ENCODE assay signal across 1 cellular context in the genomic region with DNA sequence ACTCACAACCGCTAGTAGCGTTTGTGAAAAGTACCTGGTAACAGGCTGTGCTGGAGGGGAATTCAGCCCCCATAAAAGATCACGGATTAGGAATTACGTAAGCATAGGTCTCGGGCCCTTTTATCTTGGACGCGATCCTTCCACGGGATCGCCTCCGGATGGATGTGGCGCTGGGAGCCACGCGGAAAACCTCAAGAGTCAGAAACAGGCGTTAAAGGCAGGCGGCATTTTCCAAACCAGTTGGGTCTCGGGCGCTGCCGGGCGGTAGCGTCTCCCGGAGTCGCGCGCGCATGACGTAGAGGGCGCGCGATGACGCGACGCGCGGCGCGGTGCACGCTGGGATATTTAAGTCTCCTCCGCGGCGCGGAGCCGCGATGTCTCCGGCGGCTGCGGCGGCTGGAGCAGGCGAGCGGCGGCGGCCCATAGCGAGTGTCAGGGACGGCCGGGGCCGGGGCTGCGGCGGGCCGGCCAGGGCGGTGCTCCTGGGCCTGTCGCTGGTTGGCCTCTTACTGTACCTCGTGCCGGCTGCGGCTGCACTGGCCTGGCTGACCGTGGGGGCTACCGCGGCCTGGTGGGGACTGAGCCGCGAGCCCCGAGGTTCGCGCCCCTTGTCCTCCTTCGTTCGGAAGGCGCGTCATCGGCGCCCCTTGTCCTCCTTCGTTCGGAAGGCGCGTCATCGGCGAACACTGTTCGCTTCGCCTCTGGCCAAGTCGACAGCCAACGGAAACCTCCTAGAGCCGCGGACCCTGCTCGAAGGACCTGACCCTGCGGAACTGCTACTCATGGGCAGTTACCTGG.
A peak's percentile ranks its signal among the peaks of the same experiment; 100 is the strongest.
TF ChIP-seq lines count a peak whose summit lies in the region.

POM121 (plus strand) TSS at position 348 of the 798 bp plus-strand sequence; CDS start at position 375, 27 bp downstream.

TF ChIP-seq in HepG2, 621 proteins besides CTCF, POLR2A, EP300 and RAD21 (continued from another document):
- TF ChIP-seq, protein P1, sequence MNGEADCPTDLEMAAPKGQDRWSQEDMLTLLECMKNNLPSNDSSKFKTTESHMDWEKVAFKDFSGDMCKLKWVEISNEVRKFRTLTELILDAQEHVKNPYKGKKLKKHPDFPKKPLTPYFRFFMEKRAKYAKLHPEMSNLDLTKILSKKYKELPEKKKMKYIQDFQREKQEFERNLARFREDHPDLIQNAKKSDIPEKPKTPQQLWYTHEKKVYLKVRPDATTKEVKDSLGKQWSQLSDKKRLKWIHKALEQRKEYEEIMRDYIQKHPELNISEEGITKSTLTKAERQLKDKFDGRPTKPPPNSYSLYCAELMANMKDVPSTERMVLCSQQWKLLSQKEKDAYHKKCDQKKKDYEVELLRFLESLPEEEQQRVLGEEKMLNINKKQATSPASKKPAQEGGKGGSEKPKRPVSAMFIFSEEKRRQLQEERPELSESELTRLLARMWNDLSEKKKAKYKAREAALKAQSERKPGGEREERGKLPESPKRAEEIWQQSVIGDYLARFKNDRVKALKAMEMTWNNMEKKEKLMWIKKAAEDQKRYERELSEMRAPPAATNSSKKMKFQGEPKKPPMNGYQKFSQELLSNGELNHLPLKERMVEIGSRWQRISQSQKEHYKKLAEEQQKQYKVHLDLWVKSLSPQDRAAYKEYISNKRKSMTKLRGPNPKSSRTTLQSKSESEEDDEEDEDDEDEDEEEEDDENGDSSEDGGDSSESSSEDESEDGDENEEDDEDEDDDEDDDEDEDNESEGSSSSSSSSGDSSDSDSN (CRISPR knock-in tag; IDR thresholded peaks at IDR 0.05), result peak; percentile 75; the same call in 1 of the 2 replicates
- TF ChIP-seq, protein P2, sequence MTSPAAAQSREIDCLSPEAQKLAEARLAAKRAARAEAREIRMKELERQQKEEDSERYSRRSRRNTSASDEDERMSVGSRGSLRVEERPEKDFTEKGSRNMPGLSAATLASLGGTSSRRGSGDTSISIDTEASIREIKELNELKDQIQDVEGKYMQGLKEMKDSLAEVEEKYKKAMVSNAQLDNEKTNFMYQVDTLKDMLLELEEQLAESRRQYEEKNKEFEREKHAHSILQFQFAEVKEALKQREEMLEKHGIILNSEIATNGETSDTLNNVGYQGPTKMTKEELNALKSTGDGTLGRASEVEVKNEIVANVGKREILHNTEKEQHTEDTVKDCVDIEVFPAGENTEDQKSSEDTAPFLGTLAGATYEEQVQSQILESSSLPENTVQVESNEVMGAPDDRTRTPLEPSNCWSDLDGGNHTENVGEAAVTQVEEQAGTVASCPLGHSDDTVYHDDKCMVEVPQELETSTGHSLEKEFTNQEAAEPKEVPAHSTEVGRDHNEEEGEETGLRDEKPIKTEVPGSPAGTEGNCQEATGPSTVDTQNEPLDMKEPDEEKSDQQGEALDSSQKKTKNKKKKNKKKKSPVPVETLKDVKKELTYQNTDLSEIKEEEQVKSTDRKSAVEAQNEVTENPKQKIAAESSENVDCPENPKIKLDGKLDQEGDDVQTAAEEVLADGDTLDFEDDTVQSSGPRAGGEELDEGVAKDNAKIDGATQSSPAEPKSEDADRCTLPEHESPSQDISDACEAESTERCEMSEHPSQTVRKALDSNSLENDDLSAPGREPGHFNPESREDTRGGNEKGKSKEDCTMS (CRISPR knock-in tag; conservative IDR thresholded peaks at IDR 0.05), result no peak
- TF ChIP-seq ZNF792 (CRISPR knock-in tag; IDR thresholded peaks at IDR 0.05) (peak; percentile 66; the same call in 1 of the 2 replicates), TCF12 (IDR thresholded peaks at IDR 0.05) (no peak), TCF12 (CRISPR knock-in tag; IDR thresholded peaks at IDR 0.05) (0 out of 2 replicates have a peak, but pooled peaks have one; percentile 32), POLR2AphosphoS2 (IDR thresholded peaks at IDR 0.05; ENCODE audit: low read depth, low read length) (peak; percentile 44; the same call in 1 of the 2 replicates), ZBTB20 (CRISPR knock-in tag; IDR thresholded peaks at IDR 0.05; ENCODE audit: borderline replicate concordance, low read depth) (no peak), STAT5B (CRISPR knock-in tag; IDR thresholded peaks at IDR 0.05) (no peak), ATF7-NPFF (CRISPR knock-in tag; IDR thresholded peaks at IDR 0.05; ENCODE audit: low read depth) (peak; percentile 60), SIN3B (IDR thresholded peaks at IDR 0.05; ENCODE audit: low read length) (peak; percentile 86), DR1 (CRISPR knock-in tag; IDR thresholded peaks at IDR 0.05) (no peak)
